18 cellular contexts compared by ENCODE assay signal in the genomic region with DNA sequence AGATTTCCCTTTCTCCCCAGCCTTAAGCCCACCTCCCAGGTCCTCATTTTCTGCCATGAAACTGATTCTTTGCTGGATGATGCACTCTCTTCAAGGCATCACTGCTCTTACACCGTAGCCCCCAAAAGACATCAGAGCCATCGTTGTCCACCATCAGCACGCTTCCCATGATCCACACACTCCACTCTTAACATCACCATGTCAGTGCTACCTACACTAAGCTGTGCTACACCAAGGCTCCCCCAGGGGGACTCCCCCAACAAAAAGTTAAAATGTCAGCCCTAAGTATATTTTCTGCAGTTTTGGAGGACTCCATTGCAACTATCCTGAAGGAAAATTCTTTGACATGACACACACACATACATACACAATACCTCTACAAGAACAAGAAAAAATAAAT.
"Had no signal": no experiment of that assay in that cellular context is flagged by ENCODE, and none has a peak within 500 bp of the region (broad histone marks: within the 10 kb centered on the region; RNA-seq: fewer than 3 reads in every experiment).

No MANE protein-coding gene starts in this region.

- H3K4me3 Mint-ChIP-seq: central memory CD8-positive, alpha-beta T cell; natural killer cell treated with Interleukin-12 subunit alpha and Interleukin-12 subunit beta and Interleukin-15 and Interleukin-18, amount 100 ng/mL, for 72 hours had no signal

- FAIRE-seq: urothelium cell line had no signal

- DNase-seq: activated CD4-positive, CD25-positive, alpha-beta regulatory T cell treated with anti-CD3 and anti-CD28 coated beads, Interleukin-2, amount 50 U/mL, for 72 hours; activated naive CD4-positive, alpha-beta T cell treated with anti-CD3 and anti-CD28 coated beads, Interleukin-2, amount 50 U/mL, for 16 hours; amniotic stem cell; body of pancreas; cortex of kidney; effector CD8-positive, alpha-beta T cell; hippocampal formation; left ventricle myocardium superior; mesenchymal stem cell; nucleus accumbens; sigmoid colon; stomach had no signal

- H3K36me3 ChIP-seq: prostate gland, sigmoid colon, stomach, thoracic aorta had no signal

- H3K27me3 ChIP-seq: body of pancreas, sigmoid colon, stomach had no signal

- H3K9me3 Mint-ChIP-seq: central memory CD8-positive, alpha-beta T cell had no signal

- H3K27me3 Mint-ChIP-seq: central memory CD8-positive, alpha-beta T cell had no signal

- ATAC-seq: body of pancreas; left ventricle myocardium superior; natural killer cell treated with Interleukin-12 subunit alpha and Interleukin-12 subunit beta and Interleukin-15 and Interleukin-18, amount 100 ng/mL, for 72 hours had no signal

- H3K27ac ChIP-seq: body of pancreas, epithelial cell of prostate, prostate gland, sigmoid colon, stomach, thoracic aorta had no signal

- H3K4me3 ChIP-seq: body of pancreas, prostate gland, sigmoid colon, stomach, thoracic aorta had no signal

- H3K36me3 Mint-ChIP-seq: natural killer cell treated with Interleukin-12 subunit alpha and Interleukin-12 subunit beta and Interleukin-15 and Interleukin-18, amount 100 ng/mL, for 72 hours had no signal

- H3K4me1 ChIP-seq: prostate gland, sigmoid colon, stomach had no signal

- H3K9me3 ChIP-seq: body of pancreas, prostate gland, sigmoid colon, stomach, thoracic aorta had no signal
